ENCODE assay signal across 19 cellular contexts in the genomic region with DNA sequence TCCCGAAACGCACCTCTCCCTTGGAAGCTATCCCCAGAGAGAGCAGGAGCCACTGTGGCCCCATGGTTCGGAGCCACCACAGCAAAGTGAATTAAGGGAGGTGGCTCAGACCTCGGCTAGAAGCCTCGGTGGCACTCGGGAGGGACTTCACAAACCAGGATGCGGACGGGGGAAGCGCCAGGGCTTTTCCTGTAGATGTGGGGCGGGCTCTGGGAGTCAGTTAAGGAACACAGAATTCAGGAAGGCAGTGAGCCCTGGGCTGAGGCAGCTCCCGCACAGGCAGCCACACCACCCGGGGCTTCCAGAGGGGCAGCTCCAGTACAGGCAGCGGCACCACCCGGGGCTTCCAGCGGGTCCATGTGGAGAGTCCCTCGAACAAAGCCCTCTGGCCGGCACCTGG.
"Had no signal": no experiment of that assay in that cellular context is flagged by ENCODE, and none has a peak within 500 bp of the region (broad histone marks: within the 10 kb centered on the region; RNA-seq: fewer than 3 reads in every experiment).

No MANE protein-coding gene starts in this region.

- H3K36me3 Mint-ChIP-seq: activated CD4-positive, alpha-beta memory T cell treated with anti-CD3 and anti-CD28 coated beads for 36 hours; activated naive CD8-positive, alpha-beta T cell treated with anti-CD3 and anti-CD28 coated beads, Interleukin-2, amount 10 ng/mL, durations not matched to agents 7 days and 5 days; stimulated activated naive B cell treated with anti-CD40 and anti-IgM and Interleukin-4, amounts not matched to agents 10 μg/mL and 1 μg/mL and 100 μg/mL, for 72 hours had no signal

- H3K27me3 Mint-ChIP-seq: activated CD4-positive, alpha-beta memory T cell treated with anti-CD3 and anti-CD28 coated beads for 36 hours; activated naive CD8-positive, alpha-beta T cell treated with anti-CD3 and anti-CD28 coated beads, Interleukin-2, amount 10 ng/mL, durations not matched to agents 7 days and 5 days had no signal

- H3K4me1 ChIP-seq: thyroid gland had no signal

- H3K4me1 Mint-ChIP-seq: activated naive CD8-positive, alpha-beta T cell treated with anti-CD3 and anti-CD28 coated beads, Interleukin-2, amount 10 ng/mL, durations not matched to agents 7 days and 5 days had no signal

- H3K4me3 ChIP-seq: thyroid gland had no signal

- ATAC-seq: effector memory CD8-positive, alpha-beta T cell; left lobe of liver; SK-N-SH treated with all-trans-retinoic acid at 6 μM for 48 hours; stimulated activated naive B cell treated with anti-CD40 and anti-IgM and Interleukin-4, amounts not matched to agents 10 μg/mL and 1 μg/mL and 100 μg/mL, for 72 hours had no signal

- H3K27ac Mint-ChIP-seq: activated CD4-positive, alpha-beta memory T cell treated with anti-CD3 and anti-CD28 coated beads for 36 hours; activated naive CD8-positive, alpha-beta T cell treated with anti-CD3 and anti-CD28 coated beads, Interleukin-2, amount 10 ng/mL, durations not matched to agents 7 days and 5 days; effector memory CD8-positive, alpha-beta T cell; stimulated activated naive B cell treated with anti-CD40 and anti-IgM and Interleukin-4, amounts not matched to agents 10 μg/mL and 1 μg/mL and 100 μg/mL, for 72 hours had no signal

- H3K27ac ChIP-seq: brain microvascular endothelial cell, epithelial cell of prostate, thyroid gland had no signal

- H3K4me3 Mint-ChIP-seq: activated CD4-positive, alpha-beta memory T cell treated with anti-CD3 and anti-CD28 coated beads for 36 hours; activated naive CD8-positive, alpha-beta T cell treated with anti-CD3 and anti-CD28 coated beads, Interleukin-2, amount 10 ng/mL, durations not matched to agents 7 days and 5 days; effector memory CD8-positive, alpha-beta T cell; neural crest cell; stimulated activated naive B cell treated with anti-CD40 and anti-IgM and Interleukin-4, amounts not matched to agents 10 μg/mL and 1 μg/mL and 100 μg/mL, for 72 hours had no signal

- H3K9me3 Mint-ChIP-seq: activated CD4-positive, alpha-beta memory T cell treated with anti-CD3 and anti-CD28 coated beads for 36 hours; activated naive CD8-positive, alpha-beta T cell treated with anti-CD3 and anti-CD28 coated beads, Interleukin-2, amount 10 ng/mL, durations not matched to agents 7 days and 5 days; effector memory CD8-positive, alpha-beta T cell; neural crest cell; stimulated activated naive B cell treated with anti-CD40 and anti-IgM and Interleukin-4, amounts not matched to agents 10 μg/mL and 1 μg/mL and 100 μg/mL, for 72 hours had no signal

- DNase-seq: activated CD4-positive, alpha-beta memory T cell treated with anti-CD3 and anti-CD28 coated beads for 36 hours; activated CD4-positive, alpha-beta T cell treated with anti-CD3 and anti-CD28 coated beads for 1 hour; activated gamma-delta T cell treated with Interleukin-2 at 50 U/mL for 16 hours; activated naive CD8-positive, alpha-beta T cell treated with anti-CD3 and anti-CD28 coated beads, Interleukin-2, amount 10 ng/mL, durations not matched to agents 7 days and 5 days; activated T-cell treated with anti-CD3 and anti-CD28 coated beads, Interleukin-2, amount 50 U/mL, for 48 hours; brain microvascular endothelial cell; cerebellar nuclear complex; dermis blood vessel endothelial cell; effector memory CD8-positive, alpha-beta T cell; mesendoderm; stimulated activated CD4-positive, alpha-beta T cell treated with anti-CD3 and anti-CD28 coated beads, Interleukin-2, amount 100 ng/mL, for 48 hours; stimulated activated naive B cell treated with anti-CD40 and anti-IgM and Interleukin-4, amounts not matched to agents 10 μg/mL and 1 μg/mL and 100 μg/mL, for 72 hours; T-helper 1 cell; T1000; thyroid gland had no signal

- H3K36me3 ChIP-seq: brain microvascular endothelial cell, thyroid gland had no signal

- H3K27me3 ChIP-seq: brain microvascular endothelial cell, thyroid gland had no signal

- H3K9me3 ChIP-seq: thyroid gland had no signal
